Comparison of ENCODE assay signal across 2 cellular contexts in genomic region chr3:48467110-48467454, GRCh38.
TF ChIP-seq lines count a peak whose summit lies in the region.

No MANE protein-coding gene starts in this region.

TF ChIP-seq in SK-N-SH, 30 proteins besides CTCF, POLR2A, EP300 and RAD21:
- TF ChIP-seq SMC3 (IDR thresholded peaks at IDR 0.05; ENCODE audit: low read depth, low read length): no peak
- no peak for TF ChIP-seq ELF1 (IDR thresholded peaks at IDR 0.05)
- TF ChIP-seq NRF1 (IDR thresholded peaks at IDR 0.05; ENCODE audit: low read depth, low read length): no peak
- no peak for TF ChIP-seq RFX5 (IDR thresholded peaks at IDR 0.05; ENCODE audit: low read length)
- no peak for TF ChIP-seq GATA2 (CRISPR knock-in tag; IDR thresholded peaks at IDR 0.05)
- no peak for TF ChIP-seq RXRA (IDR thresholded peaks at IDR 0.05; ENCODE audit: borderline replicate concordance, low read depth)

TF ChIP-seq in SK-N-SH treated with all-trans-retinoic acid at 6 μM for 48 hours, 23 proteins besides CTCF, POLR2A, EP300 and RAD21:
- no peak for TF ChIP-seq BACH2 (CRISPR knock-in tag; IDR thresholded peaks at IDR 0.05; ENCODE audit: borderline replicate concordance)
